Comparison of ENCODE assay signal across 17 cellular contexts in genomic region chr20:63034511-63035283, GRCh38. TPM values are rescaled to one million over a fixed set of nuclear protein-coding genes. Genes with fewer than 3 reads are reported as not detected.
"Had no signal": no experiment of that assay in that cellular context is flagged by ENCODE, and none has a peak within 500 bp of the region (broad histone marks: within the 10 kb centered on the region; RNA-seq: fewer than 3 reads in every experiment).

No MANE protein-coding gene starts in this region.

RNA-seq across cellular contexts. Expression of gene BHLHE23, which starts 27.9 kb away (rescaled TPM):
- total RNA-seq: colonic mucosa; dermis blood vessel endothelial cell; epithelial cell of proximal tubule; esophagus squamous epithelium; gastroesophageal sphincter; kidney epithelial cell; left colon; lower lobe of right lung; mesothelial cell of epicardium; natural killer cell treated with Interleukin-12 subunit alpha and Interleukin-12 subunit beta and Interleukin-15 and Interleukin-18, amount 100 ng/mL, for 72 hours; osteoblast; pulmonary artery endothelial cell; sciatic nerve; thoracic aorta; transverse colon had no signal
- polyA plus RNA-seq: stomach, urinary bladder had no signal
